In the genomic region with DNA sequence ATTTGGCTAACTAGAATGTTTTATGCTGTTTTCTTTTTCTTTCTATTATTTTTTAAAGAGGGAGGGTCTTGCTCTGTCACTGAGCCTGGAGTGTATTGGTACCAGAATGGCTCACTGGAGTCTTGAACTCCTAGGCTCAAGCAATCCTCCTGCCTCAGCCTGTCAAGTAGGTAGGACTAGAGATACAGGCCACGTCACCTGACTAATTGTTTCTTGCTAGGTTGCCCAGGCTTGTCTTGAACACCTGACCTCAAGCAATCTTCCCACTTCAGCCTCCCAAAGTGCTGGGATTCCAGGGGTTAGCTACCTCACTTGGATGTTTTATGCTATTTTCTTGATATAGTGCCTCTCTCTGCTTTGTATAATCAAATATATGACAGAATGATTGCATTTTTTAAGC, we compare ENCODE assay signal across 25 cellular contexts.
"Had no signal": no experiment of that assay in that cellular context is flagged by ENCODE, and none has a peak within 500 bp of the region (broad histone marks: within the 10 kb centered on the region; RNA-seq: fewer than 3 reads in every experiment).

No MANE protein-coding gene starts in this region.

- H3K4me3 ChIP-seq: SK-N-MC had no signal

- DNase-seq: activated CD4-positive, alpha-beta memory T cell treated with anti-CD3 and anti-CD28 coated beads for 36 hours; activated CD4-positive, alpha-beta T cell treated with anti-CD3 and anti-CD28 coated beads, Interleukin-2, amount 10 ng/mL, durations not matched to agents 7 days and 5 days; activated CD4-positive, CD25-positive, alpha-beta regulatory T cell; activated gamma-delta T cell; activated naive CD4-positive, alpha-beta T cell treated with anti-CD3 and anti-CD28 coated beads, Interleukin-2, amount 10 ng/mL, durations not matched to agents 7 days and 5 days; activated naive CD8-positive, alpha-beta T cell treated with anti-CD3 and anti-CD28 coated beads for 36 hours; activated T-cell treated with anti-CD3 and anti-CD28 coated beads for 4 hours; activated T-cell treated with anti-CD3 and anti-CD28 coated beads, Interleukin-2, amount 50 U/mL, for 48 hours; brain microvascular endothelial cell; caudate nucleus; KG1; NCI-H1092; NCI-H1417; NCI-H1694; NCI-H2029; NCI-H345; NCI-H510A; NCI-H526 treated with DMSO at 0.1 percent for 48 hours; NCI-H82; SIG-M5; T-cell; T-helper 2 cell; T1000 had no signal

- H3K4me3 Mint-ChIP-seq: activated CD4-positive, alpha-beta memory T cell treated with anti-CD3 and anti-CD28 coated beads for 36 hours; activated CD4-positive, alpha-beta T cell treated with anti-CD3 and anti-CD28 coated beads, Interleukin-2, amount 10 ng/mL, durations not matched to agents 7 days and 5 days; activated naive CD4-positive, alpha-beta T cell treated with anti-CD3 and anti-CD28 coated beads, Interleukin-2, amount 10 ng/mL, durations not matched to agents 7 days and 5 days; activated naive CD8-positive, alpha-beta T cell treated with anti-CD3 and anti-CD28 coated beads for 36 hours; activated T-helper 17 cell treated with anti-CD3 and anti-CD28 coated beads, Interleukin-2, amount 50 U/mL, for 72 hours; T-cell had no signal

- H3K36me3 ChIP-seq: brain microvascular endothelial cell had no signal

- H3K4me1 Mint-ChIP-seq: activated T-helper 17 cell treated with anti-CD3 and anti-CD28 coated beads, Interleukin-2, amount 50 U/mL, for 72 hours; T-cell had no signal

- H3K27ac ChIP-seq: brain microvascular endothelial cell, SK-N-MC had no signal

- ATAC-seq: activated T-helper 17 cell treated with anti-CD3 and anti-CD28 coated beads, Interleukin-2, amount 50 U/mL, for 72 hours; T-cell had no signal

- H3K27me3 ChIP-seq: brain microvascular endothelial cell had no signal

- H3K27me3 Mint-ChIP-seq: activated CD4-positive, alpha-beta memory T cell treated with anti-CD3 and anti-CD28 coated beads for 36 hours; activated naive CD4-positive, alpha-beta T cell treated with anti-CD3 and anti-CD28 coated beads, Interleukin-2, amount 10 ng/mL, durations not matched to agents 7 days and 5 days; activated naive CD8-positive, alpha-beta T cell treated with anti-CD3 and anti-CD28 coated beads for 36 hours; activated T-helper 17 cell treated with anti-CD3 and anti-CD28 coated beads, Interleukin-2, amount 50 U/mL, for 72 hours; T-cell had no signal

- H3K27ac Mint-ChIP-seq: activated CD4-positive, alpha-beta memory T cell treated with anti-CD3 and anti-CD28 coated beads for 36 hours; activated CD4-positive, alpha-beta T cell treated with anti-CD3 and anti-CD28 coated beads, Interleukin-2, amount 10 ng/mL, durations not matched to agents 7 days and 5 days; activated naive CD4-positive, alpha-beta T cell treated with anti-CD3 and anti-CD28 coated beads, Interleukin-2, amount 10 ng/mL, durations not matched to agents 7 days and 5 days; activated naive CD8-positive, alpha-beta T cell treated with anti-CD3 and anti-CD28 coated beads for 36 hours; activated T-helper 17 cell treated with anti-CD3 and anti-CD28 coated beads, Interleukin-2, amount 50 U/mL, for 72 hours; T-cell had no signal
